8 cellular contexts compared by ENCODE assay signal in genomic region chr16:69186642-69187386, GRCh38. TPM values are rescaled to one million over a fixed set of nuclear protein-coding genes. Genes with fewer than 3 reads are reported as not detected.
DNase-seq lines count a peak whose midpoint lies in the region; ATAC-seq and TF ChIP-seq lines count a peak whose summit lies in the region.

SNTB2 (plus strand) TSS chr16:69187164; CDS start chr16:69187167, 3 bp downstream.

- H3K9me3 ChIP-seq in ascending aorta (no peaks in the 10 kb centered on the region), right cardiac atrium (ENCODE audit: control insufficient read depth, low read length) (no peaks in the 10 kb centered on the region), aorta (ENCODE audit: control insufficient read depth, low read length) (no peaks in the 10 kb centered on the region)

- peaks cover 5 to 39% of the 10 kb centered on the region in 2 donors for H3K4me1 ChIP-seq in ascending aorta
- H3K4me1 ChIP-seq in right cardiac atrium (ENCODE audit: control insufficient read depth, insufficient read depth, low read length): peaks cover 3% of the 10 kb centered on the region
- H3K4me1 ChIP-seq in aorta (ENCODE audit: control insufficient read depth in 1 of 2, insufficient read depth in 2 of 2, low read length in 2 of 2): peaks cover 0 to 4% of the 10 kb centered on the region in 2 donors

- H3K36me3 ChIP-seq in ascending aorta: no peaks in the 10 kb centered on the region
- no peaks in the 10 kb centered on the region for H3K36me3 ChIP-seq in aorta (ENCODE audit: control insufficient read depth in 1 of 2, insufficient read depth in 2 of 2, low read length in 1 of 2)

- H3K27me3 ChIP-seq in ascending aorta (no peaks in the 10 kb centered on the region), right cardiac atrium (ENCODE audit: control insufficient read depth, insufficient read depth) (no peaks in the 10 kb centered on the region), aorta (ENCODE audit: control insufficient read depth in 1 of 2, insufficient read depth in 2 of 2, low read length in 1 of 2) (no peaks in the 10 kb centered on the region)

- H3K4me3 ChIP-seq in ascending aorta: peak within 1 kb of the TSS; percentile 83 to 91
- H3K4me3 ChIP-seq in right cardiac atrium (ENCODE audit: low read length): peak within 1 kb of the TSS; percentile 91
- H3K4me3 ChIP-seq in aorta (ENCODE audit: low read length in 2 of 2): peak within 1 kb of the TSS; percentile 58 to 88

- under 1% methylated on average over 59 of the region's 59 CpGs for WGBS in right cardiac atrium
- 1% methylated on average over 53 to 59 of the region's 59 CpGs for WGBS in aorta, 2 donors

- in situ Hi-C loops in GM13976 (cut with MboI; ENCODE audit: low sequenced_read_pairs, unreplicated experiment): no loop called here

- ATAC-seq in HG02759 (IDR thresholded peaks at IDR 0.05; ENCODE audit: unreplicated experiment) (peak; percentile 81), right cardiac atrium (peak; percentile 98), aorta (ENCODE audit: low FRiP score) (peak; percentile 96)

- TF ChIP-seq CTCF in GM13976 (IDR thresholded peaks at IDR 0.05; ENCODE audit: borderline replicate concordance, control extremely low read depth, extremely low read depth, insufficient read depth, missing control alignments): no peak
- no peak for TF ChIP-seq CTCF in ascending aorta (IDR thresholded peaks at IDR 0.05)

- peak; percentile 92 for DNase-seq in GM13976 (ENCODE audit: low spot score)
- DNase-seq in NCI-H1417 treated with DMSO at 0.1 percent for 48 hours (lab: John Stamatoyannopoulos, UW): peak; percentile 18
- peak; percentile 67 to 97 (median 75) for DNase-seq in T-helper 2 cell
- DNase-seq in ascending aorta (ENCODE audit: low spot score in 2 of 2): peak; percentile 76 to 97
- DNase-seq in right cardiac atrium: peak; percentile 95 to 98 (median 97)
- peak; percentile 90 for DNase-seq in putamen (ENCODE audit: low spot score)
- peak; percentile 96 to 97 for DNase-seq in aorta

- H3K27ac ChIP-seq in ascending aorta (peak within 1 kb of the TSS; percentile 93 to 95), right cardiac atrium (ENCODE audit: low read length) (peak within 1 kb of the TSS; percentile 87), aorta (ENCODE audit: low read depth in 1 of 2, low read length in 2 of 2) (peak within 1 kb of the TSS; percentile 78 to 91)

- intact Hi-C loops in ascending aorta (cut with DNase I): loop anchor here (1.0 to 5.0 kb wide), 4 partner anchors 16 to 90 kb away; partner anchors contain the start of genes CHTF8 and UTP4
- intact Hi-C loops in right cardiac atrium (cut with DNase I): no loop called here
- intact Hi-C loops in aorta (cut with DNase I): loop anchor here (1.0 to 10.0 kb wide), 2 partner anchors 37 to 52 kb away; partner anchors contain the start of genes CHTF8 (in 1 of the 2) and UTP4 (in 1 of the 2)

RNA-seq across cellular contexts. Expression of gene SNTB2, which starts in this region (rescaled TPM):
- total RNA-seq in ascending aorta (19.7 TPM), right cardiac atrium (10 to 100 TPM; 19.8 to 30.4 (median 22.4) TPM), aorta (10 to 100 TPM; 49.6 to 67.1 TPM)
- polyA plus RNA-seq in right cardiac atrium (7.0 TPM), aorta (1 to 10 TPM; 6.1 to 8.0 TPM)

Comparison
In these comparisons a context has a peak if more than half of its experiments do, and no peak if none do; other contexts are left out.
1. Peak in every context shown above with its lines: DNase-seq, ATAC-seq, H3K4me3 ChIP-seq and H3K27ac ChIP-seq.
2. DNase-seq: peak in every context shown above with its lines; median percentile 97 in right cardiac atrium; 96 in aorta; 92 in GM13976; 90 in putamen; 86 in ascending aorta; 75 in T-helper 2 cell; 18 in NCI-H1417 treated with DMSO at 0.1 percent for 48 hours.
3. intact Hi-C loops: an anchor here in ascending aorta (1.0 to 5.0 kb wide) and aorta (1.0 to 10.0 kb wide); none called in right cardiac atrium.